In the genomic region with DNA sequence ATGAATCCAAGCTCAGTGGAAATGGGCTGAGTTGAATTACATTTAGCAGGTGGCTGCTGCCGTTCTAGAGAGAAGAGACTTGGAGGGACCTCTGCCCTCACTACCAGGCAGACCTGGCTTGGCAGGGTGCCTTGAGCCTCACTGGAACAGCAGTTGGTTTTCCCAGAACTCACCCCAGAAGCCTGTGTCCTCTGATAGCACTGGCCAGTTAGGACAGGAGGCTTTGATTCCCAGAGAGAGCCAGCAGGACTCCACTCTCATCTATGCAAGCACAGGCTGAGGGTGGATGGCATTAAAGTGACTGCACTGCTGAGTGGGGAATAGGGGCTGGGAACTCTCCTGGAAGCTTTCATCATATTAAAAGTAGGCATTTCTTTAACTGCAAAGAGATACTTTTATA, we compare ENCODE assay signal across 14 cellular contexts. TPM values are rescaled to one million over a fixed set of nuclear protein-coding genes. Genes with fewer than 3 reads are reported as not detected.
DNase-seq lines count a peak whose midpoint lies in the region; ATAC-seq and TF ChIP-seq lines count a peak whose summit lies in the region.
"Had no signal": no experiment of that assay in that cellular context is flagged by ENCODE, and none has a peak within 500 bp of the region (broad histone marks: within the 10 kb centered on the region; RNA-seq: fewer than 3 reads in every experiment).

No MANE protein-coding gene starts in this region.

- H3K27ac ChIP-seq in VCaP, result peak overlapping the region; percentile 92
- H3K27ac ChIP-seq in heart right ventricle, result peak overlapping the region in 2 of 10 donors; percentile 20 to 26
- peak overlapping the region; percentile 73 to 78 for H3K27ac ChIP-seq in prostate gland
- H3K27ac ChIP-seq: parathyroid adenoma, SJSA1 had no signal

- H3K9me3 ChIP-seq in heart right ventricle, result no peaks in the 10 kb centered on the region
- H3K9me3 ChIP-seq in prostate gland, result no peaks in the 10 kb centered on the region
- H3K9me3 ChIP-seq: SJSA1 had no signal

- TF ChIP-seq CTCF in VCaP (conservative IDR thresholded peaks at IDR 0.05) (no peak), heart right ventricle (IDR thresholded peaks at IDR 0.05) (no peak), prostate gland (IDR thresholded peaks at IDR 0.05) (no peak)

- H3K4me1 ChIP-seq in heart right ventricle (peaks cover 0 to 12% (median 8%) of the 10 kb centered on the region in 9 donors), prostate gland (replicated peaks) (no peaks in the 10 kb centered on the region)
- H3K4me1 ChIP-seq: parathyroid adenoma, SJSA1 had no signal

- WGBS in heart right ventricle, 2 donors, result 46 to 69% methylated on average over 1 of the region's 1 CpG
- 21% methylated on average over 1 of the region's 1 CpG for WGBS in prostate gland

- H3K36me3 ChIP-seq in heart right ventricle (peaks cover 0 to 94% (median 12%) of the 10 kb centered on the region in 9 donors), prostate gland (peaks cover 0 to 5% of the 10 kb centered on the region in 2 donors)

- TF ChIP-seq POLR2A in prostate gland (IDR thresholded peaks at IDR 0.05), result no peak

- peak; percentile 67 for DNase-seq in HT-29 (ENCODE audit: low spot score)
- peak; percentile 18 to 40 for DNase-seq in heart right ventricle
- DNase-seq in prostate gland (ENCODE audit: low spot score), result peak; percentile 13
- no peak for DNase-seq in T1000 (lab: John Stamatoyannopoulos, UW)
- no peak for DNase-seq in foreskin melanocyte
- no peak for DNase-seq in SW480 (ENCODE audit: low spot score)
- DNase-seq: activated CD8-positive, alpha-beta T cell treated with anti-CD3 and anti-CD28 coated beads for 36 hours; H7; Karpas-422; NK-92 treated with Interleukin-12 subunit alpha and Interleukin-12 subunit beta, amount 100 ng/mL, for 24 hours had no signal

- H3K4me3 ChIP-seq in heart right ventricle (no peak overlapping the region), prostate gland (no peak overlapping the region)
- H3K4me3 ChIP-seq: SJSA1 had no signal

- H3K27me3 ChIP-seq in heart right ventricle, result no peaks in the 10 kb centered on the region
- H3K27me3 ChIP-seq in prostate gland (replicated peaks; ENCODE audit: insufficient read depth), result no peaks in the 10 kb centered on the region
- H3K27me3 ChIP-seq: SJSA1 had no signal

- ATAC-seq in heart right ventricle (peak in 7 of 8 donors; percentile 60 to 84 (median 67)), GM18868 (IDR thresholded peaks at IDR 0.05; ENCODE audit: unreplicated experiment) (no peak)
- ATAC-seq: activated CD8-positive, alpha-beta T cell treated with anti-CD3 and anti-CD28 coated beads for 36 hours had no signal

- intact Hi-C loops in heart right ventricle (cut with DNase I) (no loop called here), prostate gland (cut with DNase I) (no loop called here)

RNA-seq across cellular contexts. Expression of a gene that starts 54.8 kb away (rescaled TPM):
- total RNA-seq in HT-29 (2014; rRNA removed; shearing (Covaris generic)), result 22.0 and 25.4 TPM in 2 replicates
- total RNA-seq in heart right ventricle, result 10 to 100 TPM in 9 of 10 donors, 1 to 10 TPM in 1; 8.2 to 14.7 (median 12.4) TPM
- 1 to 10 TPM; 4.5 to 9.8 TPM for polyA plus RNA-seq in heart right ventricle
- total RNA-seq in prostate gland, result 10 to 100 TPM; 41.1 to 72.5 TPM

RNA-seq across cellular contexts. Expression of a gene that starts 55.5 kb away (rescaled TPM):
- total RNA-seq in HT-29 (2014; rRNA removed; shearing (Covaris generic)), result 29.3 and 29.8 TPM in 2 replicates
- total RNA-seq in heart right ventricle, result 100 to 1,000 TPM in 2 of 10 donors, 10 to 100 TPM in 8; 69.7 to 125 (median 86.5) TPM
- 10 to 100 TPM; 52.0 to 63.9 TPM for polyA plus RNA-seq in heart right ventricle
- total RNA-seq in prostate gland, result 10 to 100 TPM; 30.6 to 34.2 TPM

Comparison
In these comparisons a context has a peak if more than half of its experiments do, and no peak if none do; other contexts are left out.
1. DNase-seq: peak in HT-29 (single experiment), heart right ventricle (2 of 2) and prostate gland (single experiment); none in T1000 (single experiment), foreskin melanocyte (single experiment) and SW480 (single experiment).